ENCODE assay signal across 7 cellular contexts in the genomic region with DNA sequence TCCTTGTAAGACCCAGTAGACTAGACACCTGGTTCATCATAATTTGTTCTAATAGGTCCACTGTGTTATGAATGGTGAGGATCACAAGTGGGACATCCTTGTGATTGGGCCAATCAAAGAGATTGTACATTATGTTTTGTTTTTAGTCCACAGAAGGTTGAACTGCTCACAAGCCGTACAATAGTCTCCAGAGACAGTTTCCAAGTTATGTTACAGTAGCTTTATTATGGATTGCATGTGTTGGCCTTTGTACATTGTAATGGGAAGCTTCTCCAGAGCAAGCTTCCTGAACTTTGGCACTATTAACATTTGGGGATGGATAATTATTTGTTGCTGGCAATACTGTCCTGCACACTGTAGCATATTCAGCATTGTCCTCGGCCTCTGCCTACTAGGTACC.
"Had no signal": no experiment of that assay in that cellular context is flagged by ENCODE, and none has a peak within 500 bp of the region (broad histone marks: within the 10 kb centered on the region; RNA-seq: fewer than 3 reads in every experiment).

No MANE protein-coding gene starts in this region.

- H3K36me3 Mint-ChIP-seq: IgD-negative memory B cell had no signal

- H3K4me3 ChIP-seq: GM23338 had no signal

- H3K4me2 ChIP-seq: GM23338 had no signal

- FAIRE-seq: H1, H54, HepG2 had no signal

- H2AFZ ChIP-seq: GM23338 had no signal

- H3K9me3 Mint-ChIP-seq: GM23338 had no signal

- H3K27ac Mint-ChIP-seq: GM23338, H9 had no signal

- DNase-seq: H9, HCEC 1CT had no signal

- H3K4me1 Mint-ChIP-seq: GM23338, H9, IgD-negative memory B cell had no signal

- H3K27me3 Mint-ChIP-seq: IgD-negative memory B cell had no signal

- H3K4me3 Mint-ChIP-seq: GM23338, H9, IgD-negative memory B cell had no signal
